Comparison of ENCODE assay signal across 2 cellular contexts in the genomic region with DNA sequence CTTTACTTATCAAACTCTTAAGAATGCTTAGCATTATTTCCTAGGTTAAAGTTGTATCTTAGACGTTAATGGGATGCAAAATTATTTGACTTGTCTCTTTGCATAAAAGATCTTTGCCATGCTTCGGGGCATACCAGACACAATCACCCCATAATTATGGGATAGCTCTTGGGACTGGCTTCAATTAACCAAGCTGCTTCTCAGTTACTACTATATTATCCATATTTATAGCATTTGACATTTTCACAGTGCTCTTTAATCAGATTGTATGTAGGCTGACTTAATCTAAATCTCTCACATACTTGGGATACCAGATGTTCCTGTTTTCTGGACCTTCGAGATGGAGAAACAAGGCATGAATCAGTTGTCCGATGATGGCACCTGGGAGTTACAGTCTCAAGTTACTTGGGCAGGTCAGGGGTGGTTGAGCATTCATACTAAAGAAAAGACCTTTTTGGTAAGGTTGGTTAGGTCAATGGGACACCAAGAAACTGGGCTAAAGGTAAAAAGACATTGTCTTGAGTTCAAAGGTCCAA.
TF ChIP-seq lines count a peak whose summit lies in the region.

No MANE protein-coding gene starts in this region.

TF ChIP-seq in IMR-90, 13 proteins besides CTCF, POLR2A, EP300 and RAD21:
- TF ChIP-seq CEBPB (IDR thresholded peaks at IDR 0.05; ENCODE audit: low read depth, low read length) (no peak), ELK1 (IDR thresholded peaks at IDR 0.05; ENCODE audit: borderline replicate concordance, low read depth, low read length) (no peak), CHD1 (IDR thresholded peaks at IDR 0.05; ENCODE audit: low read depth, low read length) (no peak)

TF ChIP-seq in SK-N-SH, 30 proteins besides CTCF, POLR2A, EP300 and RAD21:
- TF ChIP-seq TCF12 (IDR thresholded peaks at IDR 0.05), result peak; percentile 69
- TF ChIP-seq, protein P1, sequence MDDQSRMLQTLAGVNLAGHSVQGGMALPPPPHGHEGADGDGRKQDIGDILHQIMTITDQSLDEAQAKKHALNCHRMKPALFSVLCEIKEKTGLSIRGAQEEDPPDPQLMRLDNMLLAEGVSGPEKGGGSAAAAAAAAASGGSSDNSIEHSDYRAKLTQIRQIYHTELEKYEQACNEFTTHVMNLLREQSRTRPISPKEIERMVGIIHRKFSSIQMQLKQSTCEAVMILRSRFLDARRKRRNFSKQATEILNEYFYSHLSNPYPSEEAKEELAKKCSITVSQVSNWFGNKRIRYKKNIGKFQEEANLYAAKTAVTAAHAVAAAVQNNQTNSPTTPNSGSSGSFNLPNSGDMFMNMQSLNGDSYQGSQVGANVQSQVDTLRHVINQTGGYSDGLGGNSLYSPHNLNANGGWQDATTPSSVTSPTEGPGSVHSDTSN (IDR thresholded peaks at IDR 0.05), result peak; percentile 38; the same call in 1 of the 2 replicates
- no peak for TF ChIP-seq SIN3A (IDR thresholded peaks at IDR 0.05; ENCODE audit: borderline replicate concordance, low read depth, low read length)
